ENCODE assay signal across 19 cellular contexts in genomic region chr2:178273787-178274360, GRCh38.
DNase-seq lines count a peak whose midpoint lies in the region; ATAC-seq, FAIRE-seq and TF ChIP-seq lines count a peak whose summit lies in the region.
"Had no signal": no experiment of that assay in that cellular context is flagged by ENCODE, and none has a peak within 500 bp of the region (broad histone marks: within the 10 kb centered on the region; RNA-seq: fewer than 3 reads in every experiment).

No MANE protein-coding gene starts in this region.

- H3K27me3 ChIP-seq in bronchial epithelial cell (ENCODE audit: control insufficient read depth, insufficient read depth, low read length) (no peaks in the 10 kb centered on the region), gastrocnemius medialis (no peaks in the 10 kb centered on the region), upper lobe of right lung (no peaks in the 10 kb centered on the region)
- H3K27me3 ChIP-seq: SJSA1 had no signal

- DNase-seq in DMS53 (lab: John Stamatoyannopoulos, UW) (peak; percentile 39), DMS53 treated with DMSO at 0.1 percent for 48 hours (lab: John Stamatoyannopoulos, UW; ENCODE audit: unreplicated experiment) (no peak), NCI-H146 treated with DMSO at 0.1 percent for 48 hours (lab: John Stamatoyannopoulos, UW; ENCODE audit: unreplicated experiment) (peak; percentile 56), bronchial epithelial cell (ENCODE audit: low read depth) (peak; percentile 42), gastrocnemius medialis (no peak), DMS79 (lab: John Stamatoyannopoulos, UW) (no peak), upper lobe of right lung (no peak), NCI-H187 treated with DMSO at 0.1 percent for 48 hours (lab: John Stamatoyannopoulos, UW) (no peak)
- DNase-seq: 8988T; CD4-positive, alpha-beta memory T cell; EL; NCI-H1105; NCI-H187; NCI-H446 treated with DMSO at 0.1 percent for 48 hours; NCI-H748 treated with DMSO at 0.1 percent for 48 hours had no signal

- peak overlapping the region; percentile 84 to 86 (median 84) for H3K27ac ChIP-seq in gastrocnemius medialis
- H3K27ac ChIP-seq in upper lobe of right lung, result no peak overlapping the region
- H3K27ac ChIP-seq: SJSA1 had no signal

- H3K9me3 ChIP-seq in gastrocnemius medialis (no peaks in the 10 kb centered on the region), upper lobe of right lung (no peaks in the 10 kb centered on the region)
- H3K9me3 ChIP-seq: SJSA1 had no signal

- no peak for TF ChIP-seq POLR2A in gastrocnemius medialis (IDR thresholded peaks at IDR 0.05)

- no peak overlapping the region for H3K4me3 ChIP-seq in bronchial epithelial cell (ENCODE audit: low read depth, low read length)
- H3K4me3 ChIP-seq in gastrocnemius medialis, result no peak overlapping the region
- no peak overlapping the region for H3K4me3 ChIP-seq in upper lobe of right lung
- H3K4me3 ChIP-seq: SJSA1 had no signal

- H3K4me1 ChIP-seq in gastrocnemius medialis (peaks cover 72 to 78% of the 10 kb centered on the region in 2 donors), upper lobe of right lung (no peaks in the 10 kb centered on the region)
- H3K4me1 ChIP-seq: SJSA1 had no signal

- H3K36me3 ChIP-seq in bronchial epithelial cell (ENCODE audit: control insufficient read depth, insufficient read depth, low read length), result no peaks in the 10 kb centered on the region
- no peaks in the 10 kb centered on the region for H3K36me3 ChIP-seq in gastrocnemius medialis
- no peaks in the 10 kb centered on the region for H3K36me3 ChIP-seq in upper lobe of right lung
- H3K36me3 ChIP-seq: SJSA1 had no signal

- intact Hi-C loops in gastrocnemius medialis (cut with DNase I; ENCODE audit: low total_unique reads) (no loop called here), upper lobe of right lung (cut with DNase I) (no loop called here)

- no peak for ATAC-seq in gastrocnemius medialis
- no peak for ATAC-seq in upper lobe of right lung

- no peak for TF ChIP-seq CTCF in bronchial epithelial cell (IDR thresholded peaks at IDR 0.05; ENCODE audit: insufficient read depth, low read length, severe bottlenecking)
- TF ChIP-seq CTCF in gastrocnemius medialis (IDR thresholded peaks at IDR 0.05 in 4 of 5, conservative IDR thresholded peaks at IDR 0.05 in 1 of 5), result no peak
- TF ChIP-seq CTCF in upper lobe of right lung (IDR thresholded peaks at IDR 0.05), result no peak

- in situ Hi-C loops in gastrocnemius medialis (cut with MboI; ENCODE audit: low sequenced_read_pairs in 4 of 4), result loop anchor here in 1 of 4 donors (10.0 kb wide), 1 partner anchor 139 kb away; no protein-coding TSS in a partner anchor

- FAIRE-seq in bronchial epithelial cell (lab: Jason Lieb, UNC), result no peak
- FAIRE-seq: D721Med, GM19239, H1 had no signal

Comparison
In these comparisons a context has a peak if more than half of its experiments do, and no peak if none do; other contexts are left out.
1. DNase-seq: peak in DMS53 (single experiment), NCI-H146 treated with DMSO at 0.1 percent for 48 hours (single experiment) and bronchial epithelial cell (single experiment); none in DMS53 treated with DMSO at 0.1 percent for 48 hours (single experiment), gastrocnemius medialis (0 of 2), DMS79 (single experiment), upper lobe of right lung (single experiment) and NCI-H187 treated with DMSO at 0.1 percent for 48 hours (single experiment).